Comparison of ENCODE assay signal across 8 cellular contexts in the genomic region with DNA sequence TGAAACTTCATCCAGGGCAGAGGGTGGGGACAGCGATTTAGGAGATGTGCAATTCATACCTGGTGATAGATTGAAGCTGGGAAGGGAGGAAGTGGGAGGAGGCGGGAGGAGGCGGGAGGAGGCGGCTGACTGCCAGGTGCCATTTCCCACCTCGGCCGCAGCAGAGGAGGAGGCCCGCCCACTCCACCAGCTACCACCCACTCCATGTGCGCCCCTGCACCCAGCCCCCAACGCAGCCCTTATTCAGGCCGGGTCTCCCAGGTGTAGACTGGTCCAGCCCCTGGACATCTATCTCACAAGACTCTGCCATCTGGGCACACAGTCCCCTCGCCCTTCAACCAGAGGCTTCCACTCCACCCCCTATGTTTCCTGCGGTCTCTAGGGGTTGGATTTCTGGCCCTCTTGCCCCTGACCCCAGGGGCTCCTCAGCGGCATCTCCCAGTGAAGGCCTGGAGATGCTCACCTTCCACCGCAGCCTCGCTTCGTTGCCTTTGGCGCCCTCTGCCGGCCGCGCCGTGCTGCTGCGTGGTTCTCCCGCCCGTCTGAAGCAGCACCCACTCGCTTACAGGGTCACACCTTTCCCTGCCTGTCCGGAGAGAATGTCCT. TPM values are rescaled to one million over a fixed set of nuclear protein-coding genes. Genes with fewer than 3 reads are reported as not detected.
A peak's percentile ranks its signal among the peaks of the same experiment; 100 is the strongest.
DNase-seq lines count a peak whose midpoint lies in the region; ATAC-seq and TF ChIP-seq lines count a peak whose summit lies in the region.

No MANE protein-coding gene starts in this region.

- no peak for TF ChIP-seq POLR2A in body of pancreas (IDR thresholded peaks at IDR 0.05)

- intact Hi-C loops in body of pancreas (cut with DNase I), result no loop called here

- no peaks in the 10 kb centered on the region for H3K9me3 ChIP-seq in HEK293 (ENCODE audit: control insufficient read depth, insufficient read depth, low read depth, low read length)
- no peaks in the 10 kb centered on the region for H3K9me3 ChIP-seq in body of pancreas

- no peak overlapping the region for H3K4me3 ChIP-seq in HEK293 (ENCODE audit: low read depth, low read length)
- H3K4me3 ChIP-seq in body of pancreas, result no peak overlapping the region

- 0 out of 2 replicates have a peak, but pooled peaks cover 2% of the 10 kb centered on the region for H3K4me1 ChIP-seq in HEK293 (ENCODE audit: control insufficient read depth, insufficient read depth, low read length)
- H3K4me1 ChIP-seq in body of pancreas, result peaks cover 16% of the 10 kb centered on the region

- 3 to 4% methylated on average over 15 to 25 of the region's 26 CpGs for WGBS in body of pancreas, 2 donors

- DNase-seq in EL (peak; percentile 44), NCI-H2029 treated with DMSO at 0.1 percent for 48 hours (lab: John Stamatoyannopoulos, UW) (peak; percentile 2), body of pancreas (peak; percentile 13 to 37 (median 26)), iPS-NIHi7 (ENCODE audit: extremely low spot score) (peak; percentile 94)
- DNase-seq in stimulated activated CD4-positive, alpha-beta T cell treated with anti-CD3 and anti-CD28 coated beads, Interleukin-1b, Interleukin-23, amount 100 ng/mL, for 48 hours, result peak; percentile 82

- H3K27ac ChIP-seq in HEK293 (ENCODE audit: extremely low read depth, low read depth, low read length) (no peak overlapping the region), VCaP (no peak overlapping the region), body of pancreas (peak overlapping the region in 2 of 4 donors; percentile 25 to 35)

- CTCF ChIA-PET in HEK293 (lab: Yijun Ruan, JAX), result interaction anchor here (0.6 to 3.0 kb wide), 22 partner anchors 8 to 1817 kb away, joined by 3 to 22 read pairs (median 4); a partner anchor contains a TSS

- TF ChIP-seq CTCF in HEK293 (tag by site-specific recombination; IDR thresholded peaks at IDR 0.05) (peak; percentile 67; the same call in 1 of the 2 replicates), VCaP (conservative IDR thresholded peaks at IDR 0.05) (peak; percentile 97), body of pancreas (IDR thresholded peaks at IDR 0.05) (peak; percentile 69 to 95 (median 82))

- ATAC-seq in body of pancreas (peak; percentile 90), HG03108 (IDR thresholded peaks at IDR 0.05; ENCODE audit: unreplicated experiment) (no peak)

- H3K27me3 ChIP-seq in body of pancreas, result no peaks in the 10 kb centered on the region

- POLR2A ChIA-PET in HEK293 (lab: Yijun Ruan, JAX), result no interaction called here

- H3K36me3 ChIP-seq in HEK293 (ENCODE audit: control insufficient read depth in 2 of 2, insufficient read depth in 1 of 2, low read length in 2 of 2) (no peaks in the 10 kb centered on the region), body of pancreas (replicated peaks in 1 of 2; ENCODE audit: insufficient read depth in 1 of 2, low read depth in 2 of 2) (no peaks in the 10 kb centered on the region)

TF ChIP-seq in HEK293, 187 proteins besides CTCF, POLR2A, EP300 and RAD21:
- TF ChIP-seq KLF1 (tag by site-specific recombination; IDR thresholded peaks at IDR 0.05) (peak; percentile 64), ZNF654 (tag by site-specific recombination; IDR thresholded peaks at IDR 0.05; ENCODE audit: low read depth) (peak; percentile 72), SP7 (tag by site-specific recombination; IDR thresholded peaks at IDR 0.05) (0 out of 2 replicates have a peak, but pooled peaks have one; percentile 25), ZFHX2 (tag by site-specific recombination; conservative IDR thresholded peaks at IDR 0.05) (peak; percentile 90), ZNF600 (tag by site-specific recombination; IDR thresholded peaks at IDR 0.05) (peak; percentile 47; the same call in 1 of the 2 replicates), KLF8 (tag by site-specific recombination; IDR thresholded peaks at IDR 0.05) (0 out of 2 replicates have a peak, but pooled peaks have one; percentile 40), EGR2 (tag by site-specific recombination; IDR thresholded peaks at IDR 0.05; ENCODE audit: low read depth) (peak; percentile 91), ZIC2 (tag by site-specific recombination; IDR thresholded peaks at IDR 0.05) (peak; percentile 39; the same call in 1 of the 2 replicates), ZNF2 (tag by site-specific recombination; IDR thresholded peaks at IDR 0.05) (no peak)
- TF ChIP-seq, protein P1, sequence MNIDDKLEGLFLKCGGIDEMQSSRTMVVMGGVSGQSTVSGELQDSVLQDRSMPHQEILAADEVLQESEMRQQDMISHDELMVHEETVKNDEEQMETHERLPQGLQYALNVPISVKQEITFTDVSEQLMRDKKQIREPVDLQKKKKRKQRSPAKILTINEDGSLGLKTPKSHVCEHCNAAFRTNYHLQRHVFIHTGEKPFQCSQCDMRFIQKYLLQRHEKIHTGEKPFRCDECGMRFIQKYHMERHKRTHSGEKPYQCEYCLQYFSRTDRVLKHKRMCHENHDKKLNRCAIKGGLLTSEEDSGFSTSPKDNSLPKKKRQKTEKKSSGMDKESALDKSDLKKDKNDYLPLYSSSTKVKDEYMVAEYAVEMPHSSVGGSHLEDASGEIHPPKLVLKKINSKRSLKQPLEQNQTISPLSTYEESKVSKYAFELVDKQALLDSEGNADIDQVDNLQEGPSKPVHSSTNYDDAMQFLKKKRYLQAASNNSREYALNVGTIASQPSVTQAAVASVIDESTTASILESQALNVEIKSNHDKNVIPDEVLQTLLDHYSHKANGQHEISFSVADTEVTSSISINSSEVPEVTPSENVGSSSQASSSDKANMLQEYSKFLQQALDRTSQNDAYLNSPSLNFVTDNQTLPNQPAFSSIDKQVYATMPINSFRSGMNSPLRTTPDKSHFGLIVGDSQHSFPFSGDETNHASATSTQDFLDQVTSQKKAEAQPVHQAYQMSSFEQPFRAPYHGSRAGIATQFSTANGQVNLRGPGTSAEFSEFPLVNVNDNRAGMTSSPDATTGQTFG (tag by site-specific recombination; IDR thresholded peaks at IDR 0.05; ENCODE audit: borderline replicate concordance), result no peak
- TF ChIP-seq, protein P2, sequence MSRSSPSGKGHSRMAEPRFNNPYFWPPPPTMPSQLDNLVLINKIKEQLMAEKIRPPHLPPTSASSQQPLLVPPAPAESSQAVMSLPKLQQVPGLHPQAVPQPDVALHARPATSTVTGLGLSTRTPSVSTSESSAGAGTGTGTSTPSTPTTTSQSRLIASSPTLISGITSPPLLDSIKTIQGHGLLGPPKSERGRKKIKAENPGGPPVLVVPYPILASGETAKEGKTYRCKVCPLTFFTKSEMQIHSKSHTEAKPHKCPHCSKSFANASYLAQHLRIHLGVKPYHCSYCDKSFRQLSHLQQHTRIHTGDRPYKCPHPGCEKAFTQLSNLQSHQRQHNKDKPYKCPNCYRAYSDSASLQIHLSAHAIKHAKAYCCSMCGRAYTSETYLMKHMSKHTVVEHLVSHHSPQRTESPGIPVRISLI (tag by site-specific recombination; IDR thresholded peaks at IDR 0.05), result no peak

RNA-seq across cellular contexts. Expression of a gene that starts 32.6 kb away (rescaled TPM):
- under 1 TPM in 1 of 2 donors, not detected in 1; 0.52 TPM for total RNA-seq in body of pancreas

Comparison
In these comparisons a context has a peak if more than half of its experiments do, and no peak if none do; other contexts are left out.
1. DNase-seq: peak in every context shown above with its lines; median percentile 94 in iPS-NIHi7; 82 in stimulated activated CD4-positive, alpha-beta T cell treated with anti-CD3 and anti-CD28 coated beads, Interleukin-1b, Interleukin-23, amount 100 ng/mL, for 48 hours; 44 in EL; 26 in body of pancreas; 2 in NCI-H2029 treated with DMSO at 0.1 percent for 48 hours.